16 cellular contexts compared by ENCODE assay signal in the genomic region with DNA sequence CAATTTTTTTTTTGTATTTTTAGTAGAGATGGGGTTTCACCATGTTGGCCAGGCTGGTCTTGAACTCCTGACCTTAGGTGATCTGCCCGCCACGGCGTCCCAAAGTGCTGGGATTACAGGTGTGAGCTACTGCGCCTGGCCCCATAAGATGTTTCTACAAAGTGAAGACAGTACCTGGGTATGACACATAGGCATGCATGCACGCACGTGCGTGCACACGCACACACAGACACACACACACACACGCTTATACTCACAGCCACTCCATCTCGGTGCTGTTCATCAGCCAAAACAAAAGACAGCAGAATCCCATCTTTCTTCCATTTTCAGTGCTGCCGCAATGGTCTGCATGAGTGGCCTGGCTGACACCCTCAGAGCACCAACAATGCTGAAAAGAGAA.
DNase-seq lines count a peak whose midpoint lies in the region; ATAC-seq, FAIRE-seq and TF ChIP-seq lines count a peak whose summit lies in the region.
"Had no signal": no experiment of that assay in that cellular context is flagged by ENCODE, and none has a peak within 500 bp of the region (broad histone marks: within the 10 kb centered on the region; RNA-seq: fewer than 3 reads in every experiment).

No MANE protein-coding gene starts in this region.

- no peaks in the 10 kb centered on the region for H3K79me2 ChIP-seq in GM12878 (ENCODE audit: control insufficient read depth, insufficient read depth, low read length)

- SMC1A ChIA-PET in GM12878 (lab: Charles Lee; ENCODE audit: uncharacterized antibody, unreplicated experiment) = interaction anchor here (1.4 kb wide), 1 partner anchor 8 kb away, joined by 3 read pairs; no protein-coding TSS in a partner anchor

- WGBS in right cardiac atrium = 95% methylated on average over 11 of the region's 11 CpGs
- WGBS in GM12878 (ENCODE audit: insufficient coverage, insufficient replicate concordance, low lambda C conversion rate, missing lambda C conversion rate) = 92% methylated on average over 11 of the region's 11 CpGs

- no TSS peak for BruUV-seq in GM12878 (replicated peaks; lab: Mats Ljungman, UMichigan)

- ATAC-seq in right cardiac atrium = no peak
- no peak for ATAC-seq in GM12878
- no peak for ATAC-seq in HG02678 (IDR thresholded peaks at IDR 0.05; ENCODE audit: unreplicated experiment)
- no peak for ATAC-seq in GM18858 (IDR thresholded peaks at IDR 0.05; ENCODE audit: unreplicated experiment)
- ATAC-seq: GM23338 had no signal

- H3K4me1 ChIP-seq in right cardiac atrium (ENCODE audit: control insufficient read depth, insufficient read depth, low read length) (no peaks in the 10 kb centered on the region), GM12878 (ENCODE audit: control insufficient read depth, insufficient read depth, low read length) (peaks cover 2% of the 10 kb centered on the region)

- POLR2A ChIA-PET in GM12878 (lab: Charles Lee) = interaction anchor here (0.6 to 0.8 kb wide), 2 partner anchors 133 to 190 kb away, joined by 3 to 5 read pairs; no protein-coding TSS in a partner anchor

- no peak for TF ChIP-seq EP300 in GM12878 (IDR thresholded peaks at IDR 0.05; ENCODE audit: borderline replicate concordance in 1 of 2, control insufficient read depth in 1 of 2, low read depth in 2 of 2, low read length in 2 of 2)

- DNase-seq in cardiac septum (ENCODE audit: low spot score) = peak; percentile 54
- no peak for DNase-seq in right cardiac atrium
- no peak for DNase-seq in GM12878 (ENCODE audit: low read depth, low spot score)
- no peak for DNase-seq in progenitor cell of endocrine pancreas (ENCODE audit: low spot score, unreplicated experiment)
- DNase-seq in putamen (ENCODE audit: low spot score) = no peak
- DNase-seq in immature natural killer cell = no peak
- DNase-seq: 8988T, AML-193, Calu3, DMS 273 treated with DMSO at 0.1 percent for 48 hours, H7 had no signal

- no peak overlapping the region for H3K9ac ChIP-seq in GM12878 (ENCODE audit: control insufficient read depth, insufficient read depth, low read length)
- H3K9ac ChIP-seq: BLaER1 had no signal

- FAIRE-seq in GM12878 (lab: Jason Lieb, UNC) = no peak
- FAIRE-seq: GM18507 had no signal

- no peaks in the 10 kb centered on the region for H3K9me3 Mint-ChIP-seq in progenitor cell of endocrine pancreas (ENCODE audit: low read depth)
- H3K9me3 Mint-ChIP-seq in immature natural killer cell = no peaks in the 10 kb centered on the region
- H3K9me3 Mint-ChIP-seq: GM23338 had no signal

- H3K27me3 ChIP-seq in right cardiac atrium (ENCODE audit: control insufficient read depth, insufficient read depth) (no peaks in the 10 kb centered on the region), GM12878 (replicated peaks in 1 of 2; ENCODE audit: control insufficient read depth in 2 of 2, insufficient read depth in 2 of 2, low read length in 1 of 2) (no peaks in the 10 kb centered on the region)
- H3K27me3 ChIP-seq: BLaER1 had no signal

- H3K36me3 ChIP-seq in GM12878 (ENCODE audit: control insufficient read depth in 2 of 2, insufficient read depth in 2 of 2, low read length in 1 of 2) = no peaks in the 10 kb centered on the region
- H3K36me3 ChIP-seq: BLaER1 had no signal

- RAD21 ChIA-PET in GM12878 (lab: Charles Lee; ENCODE audit: unreplicated experiment) = interaction anchor here (1.4 kb wide), 1 partner anchor 9 kb away, joined by 4 read pairs; no protein-coding TSS in a partner anchor

- no peak for TF ChIP-seq RAD21 in GM12878 (IDR thresholded peaks at IDR 0.05; ENCODE audit: insufficient read depth, low read depth, low read length)

- H3K4me3 Mint-ChIP-seq in progenitor cell of endocrine pancreas (ENCODE audit: low read depth) (no peak overlapping the region), immature natural killer cell (no peak overlapping the region)
- H3K4me3 Mint-ChIP-seq: GM23338 had no signal

- H3K27me3 Mint-ChIP-seq in progenitor cell of endocrine pancreas = peaks cover 3% of the 10 kb centered on the region
- H3K27me3 Mint-ChIP-seq in immature natural killer cell (ENCODE audit: low read depth in 3 of 3) = peaks cover 1 to 10% (median 2%) of the 10 kb centered on the region in 3 donors

- no peak for TF ChIP-seq POLR2A in GM12878 (IDR thresholded peaks at IDR 0.05; ENCODE audit: low read depth, low read length)

- no peaks in the 10 kb centered on the region for H4K20me1 ChIP-seq in GM12878 (ENCODE audit: control insufficient read depth, insufficient read depth)
- H4K20me1 ChIP-seq: BLaER1 had no signal

- CTCF ChIA-PET in GM12878 (lab: Yijun Ruan, JAX) = no interaction called here

- no peak overlapping the region for H3K4me2 ChIP-seq in GM12878 (ENCODE audit: control insufficient read depth, insufficient read depth)
- H3K4me2 ChIP-seq: BLaER1, GM23338 had no signal

- H2AFZ ChIP-seq in GM12878 (ENCODE audit: control insufficient read depth, low read depth, low read length) = no peak overlapping the region
- H2AFZ ChIP-seq: GM23338 had no signal

- H3K9me3 ChIP-seq in right cardiac atrium (ENCODE audit: control insufficient read depth, low read length) = no peaks in the 10 kb centered on the region
- H3K9me3 ChIP-seq in GM12878 (replicated peaks; ENCODE audit: control insufficient read depth, insufficient read depth, low read length) = no peaks in the 10 kb centered on the region
- H3K9me3 ChIP-seq: BLaER1 had no signal

- in situ Hi-C loops in GM12878 (cut with MboI) = no loop called here

- intact Hi-C loops in cardiac septum (cut with DNase I) = no loop called here
- intact Hi-C loops in right cardiac atrium (cut with DNase I) = no loop called here
- intact Hi-C loops in GM12878 (cut with micrococcal nuclease; ENCODE audit: unreplicated experiment) = no loop called here

- H3K27ac Mint-ChIP-seq in progenitor cell of endocrine pancreas = peak overlapping the region; percentile 11
- peak overlapping the region in 2 of 6 donors; percentile 36 to 71 for H3K27ac Mint-ChIP-seq in immature natural killer cell
- H3K27ac Mint-ChIP-seq: GM23338 had no signal

- no peaks in the 10 kb centered on the region for H3K36me3 Mint-ChIP-seq in progenitor cell of endocrine pancreas (ENCODE audit: insufficient read depth)
- H3K36me3 Mint-ChIP-seq in immature natural killer cell = peaks cover 7 to 29% (median 26%) of the 10 kb centered on the region in 3 donors

- no peak overlapping the region for H3K27ac ChIP-seq in right cardiac atrium (ENCODE audit: low read length)
- no peak overlapping the region for H3K27ac ChIP-seq in GM12878 (ENCODE audit: control insufficient read depth, insufficient read depth)
- H3K27ac ChIP-seq: BLaER1 had no signal

- TF ChIP-seq CTCF in GM12878 (IDR thresholded peaks at IDR 0.05 in 2 of 3, conservative IDR thresholded peaks at IDR 0.05 in 1 of 3; ENCODE audit: control insufficient read depth in 2 of 3, extremely low read depth in 1 of 3, insufficient read depth in 1 of 3, low read depth in 3 of 3, low read length in 3 of 3) = no peak
- TF ChIP-seq CTCF in progenitor cell of endocrine pancreas (IDR thresholded peaks at IDR 0.05; ENCODE audit: unreplicated experiment) = no peak

- H3K4me3 ChIP-seq in right cardiac atrium (ENCODE audit: low read length) = no peak overlapping the region
- H3K4me3 ChIP-seq in GM12878 = no peak overlapping the region
- H3K4me3 ChIP-seq: BLaER1, GM23338 had no signal

- H3K4me1 Mint-ChIP-seq in progenitor cell of endocrine pancreas (ENCODE audit: low read depth) (no peaks in the 10 kb centered on the region), immature natural killer cell (peaks cover 43 to 50% of the 10 kb centered on the region in 2 donors)
- H3K4me1 Mint-ChIP-seq: GM23338 had no signal

TF ChIP-seq in GM12878, 131 proteins besides CTCF, POLR2A, EP300 and RAD21:
- TF ChIP-seq, protein P1, sequence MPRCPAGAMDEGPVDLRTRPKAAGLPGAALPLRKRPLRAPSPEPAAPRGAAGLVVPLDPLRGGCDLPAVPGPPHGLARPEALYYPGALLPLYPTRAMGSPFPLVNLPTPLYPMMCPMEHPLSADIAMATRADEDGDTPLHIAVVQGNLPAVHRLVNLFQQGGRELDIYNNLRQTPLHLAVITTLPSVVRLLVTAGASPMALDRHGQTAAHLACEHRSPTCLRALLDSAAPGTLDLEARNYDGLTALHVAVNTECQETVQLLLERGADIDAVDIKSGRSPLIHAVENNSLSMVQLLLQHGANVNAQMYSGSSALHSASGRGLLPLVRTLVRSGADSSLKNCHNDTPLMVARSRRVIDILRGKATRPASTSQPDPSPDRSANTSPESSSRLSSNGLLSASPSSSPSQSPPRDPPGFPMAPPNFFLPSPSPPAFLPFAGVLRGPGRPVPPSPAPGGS (IDR thresholded peaks at IDR 0.05; ENCODE audit: borderline replicate concordance, insufficient read depth, low read depth, low read length, poor library complexity, severe bottlenecking) = peak; percentile 84
- TF ChIP-seq ETV6 (conservative IDR thresholded peaks at IDR 0.05 in 1 of 2, IDR thresholded peaks at IDR 0.05 in 1 of 2; ENCODE audit: borderline replicate concordance in 1 of 2, low read depth in 1 of 2) = no peak
